ENCODE assay signal across 12 cellular contexts in the genomic region with DNA sequence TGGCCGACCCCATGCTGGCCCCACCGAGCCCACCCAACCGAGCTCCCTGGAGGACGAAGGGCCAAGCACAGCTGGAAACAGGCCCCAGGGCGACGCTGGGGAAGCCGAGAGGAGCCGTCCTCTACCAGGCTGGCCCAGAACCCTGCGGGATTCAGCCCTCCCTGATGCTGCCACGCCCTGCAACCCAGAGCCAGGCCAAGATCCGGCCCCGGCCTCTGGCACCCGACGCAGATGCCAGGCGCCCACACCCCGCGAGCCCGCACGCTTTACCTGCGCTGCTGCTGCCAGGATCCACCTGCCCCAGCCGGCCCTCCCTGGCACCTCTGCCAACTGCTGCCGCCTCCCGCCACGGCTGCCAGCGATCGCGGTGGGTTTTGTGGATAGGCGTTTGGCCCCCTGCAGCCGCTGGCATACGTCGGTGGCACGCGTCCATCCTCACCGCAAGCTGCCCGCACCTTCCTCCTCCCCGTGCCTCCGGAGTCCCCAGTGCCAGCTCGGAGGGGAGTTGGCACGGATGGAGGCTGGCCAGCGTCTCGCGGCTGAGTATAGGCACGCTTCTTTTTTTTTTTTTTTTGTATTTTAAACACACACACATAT. TPM values are rescaled to one million over a fixed set of nuclear protein-coding genes. Genes with fewer than 3 reads are reported as not detected.
DNase-seq lines count a peak whose midpoint lies in the region; ATAC-seq, FAIRE-seq and TF ChIP-seq lines count a peak whose summit lies in the region.
"Had no signal": no experiment of that assay in that cellular context is flagged by ENCODE, and none has a peak within 500 bp of the region (broad histone marks: within the 10 kb centered on the region; RNA-seq: fewer than 3 reads in every experiment).

No MANE protein-coding gene starts in this region.

- DNase-seq in 8988T = peak; percentile 48
- no peak for DNase-seq in CD4-positive, CD25-positive, alpha-beta regulatory T cell
- DNase-seq in kidney = peak; percentile 71
- no peak for DNase-seq in OCI-M2 (lab: John Stamatoyannopoulos, UW; ENCODE audit: unreplicated experiment)
- DNase-seq in activated effector memory CD4-positive, alpha-beta T cell treated with anti-CD3 and anti-CD28 coated beads, Interleukin-2, amount 50 U/mL, for 16 hours = no peak
- DNase-seq: activated gamma-delta T cell had no signal

- FAIRE-seq in kidney (lab: Jason Lieb, UNC) = no peak

- no peak for ATAC-seq in CD4-positive, CD25-positive, alpha-beta regulatory T cell (ENCODE audit: low read depth in 2 of 2)
- ATAC-seq in HG02973 (IDR thresholded peaks at IDR 0.05; ENCODE audit: unreplicated experiment) (no peak), GM21360 (IDR thresholded peaks at IDR 0.05; ENCODE audit: unreplicated experiment) (no peak)

- H3K4me1 Mint-ChIP-seq in CD4-positive, CD25-positive, alpha-beta regulatory T cell = no peaks in the 10 kb centered on the region

- no peaks in the 10 kb centered on the region for H3K36me3 ChIP-seq in CD4-positive, CD25-positive, alpha-beta regulatory T cell (ENCODE audit: control insufficient read depth, insufficient read depth, low read length)
- no peaks in the 10 kb centered on the region for H3K36me3 ChIP-seq in kidney (ENCODE audit: control insufficient read depth in 1 of 2, insufficient read depth in 2 of 2, low read length in 2 of 2)
- H3K36me3 ChIP-seq: esophagus muscularis mucosa had no signal

- H3K4me3 ChIP-seq in CD4-positive, CD25-positive, alpha-beta regulatory T cell (ENCODE audit: low read depth, low read length) = no peak overlapping the region
- H3K4me3 ChIP-seq in kidney (ENCODE audit: low read length in 2 of 2) = no peak overlapping the region
- H3K4me3 ChIP-seq: lung had no signal

- no peaks in the 10 kb centered on the region for H3K27me3 Mint-ChIP-seq in CD4-positive, CD25-positive, alpha-beta regulatory T cell

- intact Hi-C loops in kidney (cut with DNase I) = no loop called here

- H3K4me3 Mint-ChIP-seq in CD4-positive, CD25-positive, alpha-beta regulatory T cell = peak overlapping the region in 3 of 4 donors; percentile 75 to 90 (median 87)
- H3K4me3 Mint-ChIP-seq: type B pancreatic cell had no signal

- H3K27me3 ChIP-seq in CD4-positive, CD25-positive, alpha-beta regulatory T cell (ENCODE audit: control insufficient read depth, insufficient read depth, low read length) = no peaks in the 10 kb centered on the region

- H3K4me1 ChIP-seq in CD4-positive, CD25-positive, alpha-beta regulatory T cell (ENCODE audit: control insufficient read depth, insufficient read depth, low read length, poor library complexity, severe bottlenecking) = no peaks in the 10 kb centered on the region
- no peaks in the 10 kb centered on the region for H3K4me1 ChIP-seq in kidney (ENCODE audit: control insufficient read depth in 1 of 2, insufficient read depth in 1 of 2, low read depth in 1 of 2, low read length in 2 of 2)
- H3K4me1 ChIP-seq: esophagus muscularis mucosa had no signal

- no peak overlapping the region for H3K9ac ChIP-seq in kidney (ENCODE audit: low read length in 2 of 2)

- no peak for TF ChIP-seq CTCF in VCaP (conservative IDR thresholded peaks at IDR 0.05)
- TF ChIP-seq CTCF in kidney (IDR thresholded peaks at IDR 0.05; ENCODE audit: borderline replicate concordance, extremely low read depth, insufficient read depth) = no peak

- H3K27ac ChIP-seq in CD4-positive, CD25-positive, alpha-beta regulatory T cell (ENCODE audit: insufficient read depth, low read length, poor library complexity, severe bottlenecking) = no peak overlapping the region
- H3K27ac ChIP-seq in VCaP = peak overlapping the region; percentile 21; the same call in 1 of the 2 replicates
- H3K27ac ChIP-seq in kidney (ENCODE audit: low read depth in 2 of 2, low read length in 2 of 2) = no peak overlapping the region
- H3K27ac ChIP-seq: esophagus muscularis mucosa had no signal

- no peaks in the 10 kb centered on the region for H3K36me3 Mint-ChIP-seq in CD4-positive, CD25-positive, alpha-beta regulatory T cell
- H3K36me3 Mint-ChIP-seq: type B pancreatic cell had no signal

- no peaks in the 10 kb centered on the region for H3K9me3 Mint-ChIP-seq in CD4-positive, CD25-positive, alpha-beta regulatory T cell
- H3K9me3 Mint-ChIP-seq: type B pancreatic cell had no signal

- no peaks in the 10 kb centered on the region for H3K9me3 ChIP-seq in CD4-positive, CD25-positive, alpha-beta regulatory T cell (ENCODE audit: control insufficient read depth in 2 of 2, low read length in 2 of 2)
- no peaks in the 10 kb centered on the region for H3K9me3 ChIP-seq in kidney (ENCODE audit: control insufficient read depth in 1 of 2, low read length in 2 of 2)
- H3K9me3 ChIP-seq: esophagus muscularis mucosa had no signal

- peak overlapping the region in 2 of 3 donors; percentile 80 to 86 for H3K27ac Mint-ChIP-seq in CD4-positive, CD25-positive, alpha-beta regulatory T cell
- H3K27ac Mint-ChIP-seq: type B pancreatic cell had no signal

RNA-seq across cellular contexts. Expression of a gene that starts 41.4 kb away (rescaled TPM):
- total RNA-seq in CD4-positive, CD25-positive, alpha-beta regulatory T cell = 56.3 TPM
- polyA plus RNA-seq in CD4-positive, CD25-positive, alpha-beta regulatory T cell = 10 to 100 TPM; 24.1 to 32.8 (median 27.8) TPM
- 33.2 TPM for total RNA-seq in kidney
- polyA plus RNA-seq in kidney (ENCODE audit: insufficient read depth, low read depth, low replicate concordance) = 39.0 TPM

Comparison
In these comparisons a context has a peak if more than half of its experiments do, and no peak if none do; other contexts are left out.
1. DNase-seq: peak in 8988T (single experiment) and kidney (single experiment); none in CD4-positive, CD25-positive, alpha-beta regulatory T cell (0 of 3), OCI-M2 (single experiment) and activated effector memory CD4-positive, alpha-beta T cell treated with anti-CD3 and anti-CD28 coated beads, Interleukin-2, amount 50 U/mL, for 16 hours (single experiment).